Comparison of ENCODE assay signal across 30 cellular contexts in the genomic region with DNA sequence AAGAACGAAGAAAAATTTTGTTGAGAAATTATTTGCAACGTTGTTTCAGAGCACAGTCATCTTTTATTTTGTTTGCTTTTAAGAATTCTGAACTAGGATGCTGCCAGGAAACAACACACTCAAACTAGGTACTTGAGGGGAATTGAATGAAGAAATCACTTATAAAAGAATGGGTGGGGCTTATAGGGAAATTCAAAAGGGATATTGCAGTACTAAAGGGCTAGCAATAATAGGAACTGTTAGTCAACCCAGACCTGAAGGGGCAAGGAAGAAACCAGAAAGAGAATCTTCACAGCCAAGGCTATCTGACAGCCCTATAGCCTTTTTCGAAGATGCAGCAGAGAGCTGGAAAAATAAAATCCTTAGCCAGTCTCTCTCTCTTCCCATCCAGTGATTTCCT.
"Had no signal": no experiment of that assay in that cellular context is flagged by ENCODE, and none has a peak within 500 bp of the region (broad histone marks: within the 10 kb centered on the region; RNA-seq: fewer than 3 reads in every experiment).

No MANE protein-coding gene starts in this region.

- DNase-seq: dermis blood vessel endothelial cell; dorsolateral prefrontal cortex; effector CD4-positive, alpha-beta T cell; effector memory CD4-positive, alpha-beta T cell; erythroblast; esophagus squamous epithelium; foreskin fibroblast; foreskin melanocyte; gastrocnemius medialis; glutamatergic neuron; head of caudate nucleus; heart right ventricle; hippocampal formation; immature natural killer cell; islet precursor cell; kidney; kidney glomerular epithelial cell; left colon; left ventricle myocardium superior; mammary epithelial cell; mesendoderm; midbrain; naive B cell had no signal

- ATAC-seq: esophagus mucosa, gastrocnemius medialis, heart right ventricle, left colon, left lobe of liver, left ventricle myocardium superior had no signal

- H3K9me3 ChIP-seq: esophagus squamous epithelium, gastrocnemius medialis had no signal

- H3K36me3 ChIP-seq: esophagus squamous epithelium, gastrocnemius medialis, heart right ventricle had no signal

- H3K4me3 ChIP-seq: coronary artery, dorsolateral prefrontal cortex, esophagus squamous epithelium, gastrocnemius medialis, heart right ventricle, lung had no signal

- H3K27me3 ChIP-seq: esophagus squamous epithelium, gastrocnemius medialis, heart right ventricle had no signal

- FAIRE-seq: colon, endothelial cell of umbilical vein, kidney had no signal

- H3K27ac ChIP-seq: coronary artery, dorsolateral prefrontal cortex, epithelial cell of prostate, esophagus squamous epithelium, gastrocnemius medialis, heart right ventricle had no signal

- H3K4me1 ChIP-seq: esophagus squamous epithelium, gastrocnemius medialis, heart right ventricle had no signal
